Comparison of ENCODE assay signal across 1 cellular context in the genomic region with DNA sequence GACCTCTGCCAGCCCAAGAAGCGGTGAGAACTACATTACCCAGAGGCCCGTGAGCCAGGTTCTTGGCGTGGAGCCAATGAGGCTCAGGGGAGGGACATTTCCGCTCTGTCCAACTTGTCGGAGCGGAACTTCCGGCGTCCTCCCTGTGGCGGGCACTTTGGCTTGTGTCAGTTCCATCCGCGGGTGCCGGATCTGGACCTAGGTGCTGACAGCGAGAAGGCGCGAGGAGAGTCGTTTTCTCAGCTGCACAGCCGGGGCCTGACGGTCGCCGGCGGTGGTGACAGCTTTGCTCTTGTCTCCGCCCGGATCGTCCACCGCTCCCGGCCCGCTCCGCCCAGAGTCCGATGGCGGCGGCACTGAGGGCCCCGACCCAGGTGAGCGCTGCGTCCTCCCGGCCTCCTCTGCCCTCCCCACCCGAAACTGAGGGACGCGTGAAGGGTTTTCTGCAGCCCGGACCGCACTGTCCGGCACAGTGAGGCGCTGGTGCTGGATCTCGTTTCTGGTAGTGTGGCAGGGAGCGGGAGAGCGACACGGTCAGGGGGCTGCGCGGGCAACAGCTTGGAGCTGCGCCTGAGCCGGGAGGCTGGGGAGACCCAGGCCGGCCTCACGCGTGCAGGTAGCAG.
A peak's percentile ranks its signal among the peaks of the same experiment; 100 is the strongest.
TF ChIP-seq lines count a peak whose summit lies in the region.

ZNF530 (plus strand) TSS at position 125 of the 623 bp plus-strand sequence. CDS start 4,461 bp downstream, outside the sequence.

TF ChIP-seq in K562, 482 proteins besides CTCF, POLR2A, EP300 and RAD21 (continued from another document and continues in another):
- TF ChIP-seq FOS (IDR thresholded peaks at IDR 0.05; ENCODE audit: extremely low read depth, insufficient read length) (no peak), ZNF143 (CRISPR knock-in tag; IDR thresholded peaks at IDR 0.05) (peak; percentile 90), SREBF1 (IDR thresholded peaks at IDR 0.05; ENCODE audit: borderline replicate concordance, low read depth, low read length) (no peak), ARID1B (IDR thresholded peaks at IDR 0.05) (no peak), SMAD2 (IDR thresholded peaks at IDR 0.05; ENCODE audit: low read depth, low read length) (no peak), ZNF76 (CRISPR knock-in tag; IDR thresholded peaks at IDR 0.05; ENCODE audit: borderline replicate concordance) (no peak), ZNF197 (CRISPR knock-in tag; IDR thresholded peaks at IDR 0.05; ENCODE audit: low read depth) (0 out of 2 replicates have a peak, but pooled peaks have one; percentile 41), CREB3 (tag; conservative IDR thresholded peaks at IDR 0.05; ENCODE audit: low read depth) (no peak), GABPA (tag; conservative IDR thresholded peaks at IDR 0.05; ENCODE audit: low read depth) (peak; percentile 96), SMAD3 (CRISPR knock-in tag; conservative IDR thresholded peaks at IDR 0.05) (no peak), NFIX (CRISPR knock-in tag; IDR thresholded peaks at IDR 0.05; ENCODE audit: low read depth) (peak; percentile 91), MYC (IDR thresholded peaks at IDR 0.05; ENCODE audit: low read depth, low read length) (0 out of 2 replicates have a peak, but pooled peaks have one; percentile 23), MYC (CRISPR knock-in tag; IDR thresholded peaks at IDR 0.05; ENCODE audit: borderline replicate concordance, low read depth) (no peak), FOXK1 (CRISPR knock-in tag; IDR thresholded peaks at IDR 0.05; ENCODE audit: borderline replicate concordance) (no peak), VEZF1 (CRISPR knock-in tag; IDR thresholded peaks at IDR 0.05) (peak; percentile 62), ZBTB17 (CRISPR knock-in tag; IDR thresholded peaks at IDR 0.05) (no peak), PHB2 (IDR thresholded peaks at IDR 0.05; ENCODE audit: low read depth) (no peak), ETV5 (CRISPR knock-in tag; IDR thresholded peaks at IDR 0.05; ENCODE audit: low read depth) (peak; percentile 78; the same call in 1 of the 2 replicates), CBX1 (IDR thresholded peaks at IDR 0.05; ENCODE audit: low read depth) (0 out of 2 replicates have a peak, but pooled peaks have one; percentile 17), KAT8 (IDR thresholded peaks at IDR 0.05; ENCODE audit: low read depth) (no peak), ELK3 (CRISPR knock-in tag; IDR thresholded peaks at IDR 0.05) (no peak), NFXL1 (CRISPR knock-in tag; IDR thresholded peaks at IDR 0.05) (no peak), BHLHE40 (IDR thresholded peaks at IDR 0.05; ENCODE audit: low read length) (no peak), TAF1 (IDR thresholded peaks at IDR 0.05; ENCODE audit: control insufficient read depth, extremely low read depth, insufficient read depth, low read length, severe bottlenecking) (peak; percentile 16), ZBED1 (IDR thresholded peaks at IDR 0.05) (0 out of 2 replicates have a peak, but pooled peaks have one; percentile 18), NRF1 (conservative IDR thresholded peaks at IDR 0.05 in 1 of 2, IDR thresholded peaks at IDR 0.05 in 1 of 2) (peak; percentile 38 to 62; a peak in 3 of 4 replicates), PKNOX1 (IDR thresholded peaks at IDR 0.05) (peak; percentile 65), MBD1 (CRISPR knock-in tag; IDR thresholded peaks at IDR 0.05) (no peak), RREB1 (CRISPR knock-in tag; IDR thresholded peaks at IDR 0.05) (no peak), AFF1 (IDR thresholded peaks at IDR 0.05; ENCODE audit: low read depth in 1 of 2, partially characterized antibody in 2 of 2) (peak in 1 of 2 experiments; percentile 88), POLR2AphosphoS5 (IDR thresholded peaks at IDR 0.05; ENCODE audit: control insufficient read depth, insufficient read depth, low read depth, low read length) (peak; percentile 50; the same call in 1 of the 2 replicates), E2F6 (IDR thresholded peaks at IDR 0.05; ENCODE audit: borderline replicate concordance in 1 of 2, extremely low read depth in 1 of 2, insufficient read depth in 1 of 2, insufficient read length in 1 of 2, low read depth in 1 of 2, low read length in 1 of 2, poor library complexity in 1 of 2, severe bottlenecking in 1 of 2) (peak in 1 of 2 experiments; percentile 52), FUS (optimal IDR thresholded peaks at IDR 0.05; ENCODE audit: low read depth, low read length) (no peak), CSDE1 (IDR thresholded peaks at IDR 0.05) (no peak), POLR2H (tag; IDR thresholded peaks at IDR 0.05; ENCODE audit: low read depth) (no peak), ZBTB1 (CRISPR knock-in tag; IDR thresholded peaks at IDR 0.05; ENCODE audit: borderline replicate concordance, low read depth) (no peak)
- TF ChIP-seq, protein P1, sequence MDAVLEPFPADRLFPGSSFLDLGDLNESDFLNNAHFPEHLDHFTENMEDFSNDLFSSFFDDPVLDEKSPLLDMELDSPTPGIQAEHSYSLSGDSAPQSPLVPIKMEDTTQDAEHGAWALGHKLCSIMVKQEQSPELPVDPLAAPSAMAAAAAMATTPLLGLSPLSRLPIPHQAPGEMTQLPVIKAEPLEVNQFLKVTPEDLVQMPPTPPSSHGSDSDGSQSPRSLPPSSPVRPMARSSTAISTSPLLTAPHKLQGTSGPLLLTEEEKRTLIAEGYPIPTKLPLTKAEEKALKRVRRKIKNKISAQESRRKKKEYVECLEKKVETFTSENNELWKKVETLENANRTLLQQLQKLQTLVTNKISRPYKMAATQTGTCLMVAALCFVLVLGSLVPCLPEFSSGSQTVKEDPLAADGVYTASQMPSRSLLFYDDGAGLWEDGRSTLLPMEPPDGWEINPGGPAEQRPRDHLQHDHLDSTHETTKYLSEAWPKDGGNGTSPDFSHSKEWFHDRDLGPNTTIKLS (IDR thresholded peaks at IDR 0.05; ENCODE audit: borderline replicate concordance, low read depth): peak; percentile 50; the same call in 1 of the 2 replicates
